In genomic region chr15:40931300-40932142, GRCh38 we compare ENCODE assay signal across 11 cellular contexts. TPM values are rescaled to one million over a fixed set of nuclear protein-coding genes. Genes with fewer than 3 reads are reported as not detected.
DNase-seq lines count a peak whose midpoint lies in the region; ATAC-seq and TF ChIP-seq lines count a peak whose summit lies in the region.
"Had no signal": no experiment of that assay in that cellular context is flagged by ENCODE, and none has a peak within 500 bp of the region (broad histone marks: within the 10 kb centered on the region; RNA-seq: fewer than 3 reads in every experiment).

No MANE protein-coding gene starts in this region.

- H4K20me1 ChIP-seq in fibroblast of lung (ENCODE audit: control insufficient read depth, extremely low read depth, insufficient read depth, low read length) = no peaks in the 10 kb centered on the region
- H4K20me1 ChIP-seq in osteoblast (ENCODE audit: insufficient read depth, low read length) = no peaks in the 10 kb centered on the region

- peak overlapping the region; percentile 48 for H3K4me3 Mint-ChIP-seq in CD4-positive, alpha-beta T cell

- peaks cover 46% of the 10 kb centered on the region for H3K4me1 Mint-ChIP-seq in CD4-positive, alpha-beta T cell (ENCODE audit: low read depth)

- no peaks in the 10 kb centered on the region for H3K9me3 ChIP-seq in CD4-positive, alpha-beta T cell (ENCODE audit: control insufficient read depth, low read length)
- no peaks in the 10 kb centered on the region for H3K9me3 ChIP-seq in fibroblast of lung (ENCODE audit: control insufficient read depth, insufficient read depth, low read depth, low read length)
- no peaks in the 10 kb centered on the region for H3K9me3 ChIP-seq in osteoblast (ENCODE audit: low read depth, low read length)

- H3K79me2 ChIP-seq in fibroblast of lung (ENCODE audit: control insufficient read depth, insufficient read depth, low read length) (no peaks in the 10 kb centered on the region), osteoblast (ENCODE audit: insufficient read depth, low read length) (no peaks in the 10 kb centered on the region)

- intact Hi-C loops in CD4-positive, alpha-beta T cell (cut with DNase I, micrococcal nuclease) = loop anchor here in 1 of 2 experiments (2.0 kb wide), 1 partner anchor 19 kb away; no protein-coding TSS in a partner anchor

- no peak overlapping the region for H3K27ac Mint-ChIP-seq in CD4-positive, alpha-beta T cell

- DNase-seq in CD4-positive, alpha-beta T cell = no peak
- DNase-seq in NCI-H69 (lab: John Stamatoyannopoulos, UW) (peak; percentile 52), fibroblast of lung (ENCODE audit: low read depth in 2 of 2) (no peak), osteoblast (ENCODE audit: insufficient read length, low spot score, missing footprints) (peak; percentile 83), NCI-H524 treated with DMSO at 0.1 percent for 48 hours (lab: John Stamatoyannopoulos, UW) (no peak), anterior cingulate cortex (lab: John Stamatoyannopoulos, UW) (no peak)
- DNase-seq in activated CD4-positive, alpha-beta T cell treated with anti-CD3 and anti-CD28 coated beads, Interleukin-2, amount 50 U/mL, for 4 hours = no peak
- DNase-seq: NCI-H187 treated with DMSO at 0.1 percent for 48 hours had no signal

- H3K4me3 ChIP-seq in fibroblast of lung (replicated peaks in 1 of 4; ENCODE audit: control extremely low read depth in 1 of 4, insufficient read depth in 1 of 4, low read depth in 3 of 4, low read length in 4 of 4) (no peak overlapping the region), osteoblast (ENCODE audit: insufficient read depth, low read length) (no peak overlapping the region)

- H3K36me3 ChIP-seq in fibroblast of lung (ENCODE audit: control insufficient read depth, insufficient read depth, low read length) = no peaks in the 10 kb centered on the region
- no peaks in the 10 kb centered on the region for H3K36me3 ChIP-seq in osteoblast (ENCODE audit: insufficient read depth, low read length)

- H3K9me3 Mint-ChIP-seq in CD4-positive, alpha-beta T cell = no peaks in the 10 kb centered on the region

- peaks cover 66% of the 10 kb centered on the region for H3K27me3 Mint-ChIP-seq in CD4-positive, alpha-beta T cell

- H3K4me2 ChIP-seq in fibroblast of lung (ENCODE audit: extremely low read depth, insufficient read depth, low read length) (peak overlapping the region; percentile 8), osteoblast (ENCODE audit: insufficient read depth, low read length) (no peak overlapping the region)

- TF ChIP-seq CTCF in CD4-positive, alpha-beta T cell (IDR thresholded peaks at IDR 0.05) = no peak
- no peak for TF ChIP-seq CTCF in fibroblast of lung (conservative IDR thresholded peaks at IDR 0.05 in 1 of 2, IDR thresholded peaks at IDR 0.05 in 1 of 2; ENCODE audit: low read depth in 1 of 2, low read length in 2 of 2)
- no peak for TF ChIP-seq CTCF in osteoblast (IDR thresholded peaks at IDR 0.05; ENCODE audit: extremely low read depth, low read depth, low read length)

- POLR2A ChIA-PET in CD4-positive, alpha-beta T cell (lab: Charles Lee) = interaction anchor here (1.3 to 5.9 kb wide), 2 partner anchors 10 to 28 kb away, joined by 3 to 49 read pairs; no protein-coding TSS in a partner anchor

- peaks cover 57% of the 10 kb centered on the region for H3K27me3 ChIP-seq in CD4-positive, alpha-beta T cell (ENCODE audit: control insufficient read depth, insufficient read depth, low read length)
- peaks cover 30% of the 10 kb centered on the region for H3K27me3 ChIP-seq in fibroblast of lung (ENCODE audit: control insufficient read depth, insufficient read depth, low read length)
- peaks cover 67% of the 10 kb centered on the region for H3K27me3 ChIP-seq in osteoblast (ENCODE audit: insufficient read depth, low read length)

- no peaks in the 10 kb centered on the region for H3K36me3 Mint-ChIP-seq in CD4-positive, alpha-beta T cell (ENCODE audit: low read depth)

- ATAC-seq in CD4-positive, alpha-beta T cell (ENCODE audit: poor library complexity) = no peak
- no peak for ATAC-seq in HG03520 (IDR thresholded peaks at IDR 0.05; ENCODE audit: unreplicated experiment)

- CTCF ChIA-PET in CD4-positive, alpha-beta T cell (lab: Charles Lee) = interaction anchor here (1.0 to 4.8 kb wide), 4 partner anchors 9 to 27 kb away, joined by 3 to 43 read pairs (median 5); no protein-coding TSS in a partner anchor

- H3K4me1 ChIP-seq in fibroblast of lung (ENCODE audit: control insufficient read depth, extremely low read depth, insufficient read depth, low read length) (peaks cover 11% of the 10 kb centered on the region), osteoblast (ENCODE audit: insufficient read depth, low read length) (peaks cover 16% of the 10 kb centered on the region)

- no peak overlapping the region for H3K9ac ChIP-seq in fibroblast of lung (ENCODE audit: insufficient read depth, low read length)

- H2AFZ ChIP-seq in fibroblast of lung (ENCODE audit: low read length) (no peak overlapping the region), osteoblast (ENCODE audit: low read length) (no peak overlapping the region)

- H3K27ac ChIP-seq in CD4-positive, alpha-beta T cell (ENCODE audit: low read depth, low read length) = no peak overlapping the region
- no peak overlapping the region for H3K27ac ChIP-seq in fibroblast of lung (ENCODE audit: insufficient read depth, low read length)
- H3K27ac ChIP-seq in osteoblast (ENCODE audit: low read depth, low read length) = no peak overlapping the region
- H3K27ac ChIP-seq: HL-60 had no signal

RNA-seq across cellular contexts. Expression of gene DLL4, which starts 2.4 kb away (rescaled TPM):
- total RNA-seq in CD4-positive, alpha-beta T cell = under 1 TPM; 0.11 to 0.14 TPM
- total RNA-seq in fibroblast of lung (under 0.01 TPM in 2 replicates), osteoblast (not detected in 2 replicates)
- polyA plus RNA-seq in fibroblast of lung = 0.18 and 1.0 TPM in 2 replicates
- 0.22 and 1.5 TPM in 2 replicates for polyA plus RNA-seq in fibroblast of lung (2012)
- 0.39 and 6.4 TPM in 2 replicates for polyA minus RNA-seq in fibroblast of lung (ENCODE audit: low replicate concordance)

RNA-seq across cellular contexts. Expression of gene CHAC1, which starts 21.8 kb away (rescaled TPM):
- under 1 TPM; 0.42 to 0.47 TPM for total RNA-seq in CD4-positive, alpha-beta T cell
- 33.1 and 62.6 TPM in 2 replicates for total RNA-seq in fibroblast of lung
- 7.5 and 14.8 TPM in 2 replicates for polyA plus RNA-seq in fibroblast of lung
- 8.3 and 18.5 TPM in 2 replicates for polyA plus RNA-seq in fibroblast of lung (2012)
- 7.5 and 16.7 TPM in 2 replicates for polyA minus RNA-seq in fibroblast of lung (ENCODE audit: low replicate concordance)
- 30.0 and 30.1 TPM in 2 replicates for total RNA-seq in osteoblast

RNA-seq across cellular contexts. Expression of gene VPS18, which starts 37.3 kb away (rescaled TPM):
- 10 to 100 TPM; 20.8 to 21.7 TPM for total RNA-seq in CD4-positive, alpha-beta T cell
- total RNA-seq in fibroblast of lung (33.4 and 36.7 TPM in 2 replicates), osteoblast (55.4 and 60.8 TPM in 2 replicates)
- polyA plus RNA-seq in fibroblast of lung = 15.5 and 21.3 TPM in 2 replicates
- 23.4 and 29.5 TPM in 2 replicates for polyA plus RNA-seq in fibroblast of lung (2012)
- 75.7 and 108 TPM in 2 replicates for polyA minus RNA-seq in fibroblast of lung (ENCODE audit: low replicate concordance)

RNA-seq across cellular contexts. Expression of gene RHOV, which starts 57.5 kb away (rescaled TPM):
- total RNA-seq in CD4-positive, alpha-beta T cell = under 1 TPM; 0.36 TPM
- total RNA-seq in fibroblast of lung (under 0.01 TPM in 1 of 2 replicates, not detected in the other), osteoblast (0.36 TPM in 1 of 2 replicates, not detected in the other)
- not detected in 2 replicates for polyA plus RNA-seq in fibroblast of lung
- not detected in 2 replicates for polyA plus RNA-seq in fibroblast of lung (2012)
- polyA minus RNA-seq in fibroblast of lung (ENCODE audit: low replicate concordance) = not detected in 2 replicates
- total RNA-seq: pulmonary artery endothelial cell had no signal

Comparison
In these comparisons a context has a peak if more than half of its experiments do, and no peak if none do; other contexts are left out.
1. DNase-seq: peak in NCI-H69 (single experiment) and osteoblast (single experiment); none in CD4-positive, alpha-beta T cell (0 of 10), fibroblast of lung (0 of 2), NCI-H524 treated with DMSO at 0.1 percent for 48 hours (single experiment), anterior cingulate cortex (0 of 58) and activated CD4-positive, alpha-beta T cell treated with anti-CD3 and anti-CD28 coated beads, Interleukin-2, amount 50 U/mL, for 4 hours (0 of 2).
2. RNA of gene CHAC1, which starts 21.8 kb away (total RNA-seq): 33.1 to 62.6 TPM in fibroblast of lung and 30.0 to 30.1 TPM in osteoblast; 0.42 to 0.47 TPM in CD4-positive, alpha-beta T cell; every median in the first group is over 10 times any median in the second.